ENCODE assay signal across 8 cellular contexts in genomic region chr1:206506803-206507394, GRCh38.
A peak's percentile ranks its signal among the peaks of the same experiment; 100 is the strongest.
DNase-seq lines count a peak whose midpoint lies in the region; ATAC-seq lines count a peak whose summit lies in the region.

No MANE protein-coding gene starts in this region.

- peak overlapping the region; percentile 72 for H3K4me3 ChIP-seq in iPS-20b (ENCODE audit: low read length)

- peaks cover 99% of the 10 kb centered on the region for H3K27me3 ChIP-seq in iPS-20b (ENCODE audit: insufficient read depth, low read length)

- DNase-seq in activated T-cell treated with anti-CD3 and anti-CD28 coated beads for 48 hours (ENCODE audit: low read depth) (peak; percentile 13), activated T-cell treated with anti-CD3 and anti-CD28 coated beads for 4 hours (no peak), NCI-H526 (lab: John Stamatoyannopoulos, UW) (no peak), NCI-H2107 treated with DMSO at 0.1 percent for 48 hours (lab: John Stamatoyannopoulos, UW; ENCODE audit: unreplicated experiment) (no peak)
- DNase-seq in activated naive CD8-positive, alpha-beta T cell treated with anti-CD3 and anti-CD28 coated beads, Interleukin-2, amount 50 U/mL, for 24 hours = peak; percentile 47
- peak; percentile 32 to 71 for DNase-seq in stimulated activated effector memory CD8-positive, alpha-beta T cell treated with anti-CD3 and anti-CD28 coated beads, Interleukin-12 subunit alpha, Interleukin-12 subunit beta, amount 100 ng/mL, for 72 hours (ENCODE audit: low spot score in 2 of 2)

- H3K9ac ChIP-seq in iPS-20b (ENCODE audit: low read depth, low read length) = no peak overlapping the region

- no peaks in the 10 kb centered on the region for H3K36me3 ChIP-seq in iPS-20b (ENCODE audit: insufficient read depth, low read depth, low read length)

- H3K27ac ChIP-seq in iPS-20b (ENCODE audit: low read length) = no peak overlapping the region

- no peaks in the 10 kb centered on the region for H3K9me3 ChIP-seq in iPS-20b (ENCODE audit: insufficient read depth, low read depth, low read length)

- H3K9me3 Mint-ChIP-seq in activated naive CD8-positive, alpha-beta T cell treated with anti-CD3 and anti-CD28 coated beads, Interleukin-2, amount 50 U/mL, for 24 hours = no peaks in the 10 kb centered on the region
- H3K9me3 Mint-ChIP-seq in stimulated activated effector memory CD8-positive, alpha-beta T cell treated with anti-CD3 and anti-CD28 coated beads, Interleukin-12 subunit alpha, Interleukin-12 subunit beta, amount 100 ng/mL, for 72 hours = no peaks in the 10 kb centered on the region

- peak; percentile 25 for ATAC-seq in HG03175 (IDR thresholded peaks at IDR 0.05; ENCODE audit: unreplicated experiment)
- ATAC-seq in activated naive CD8-positive, alpha-beta T cell treated with anti-CD3 and anti-CD28 coated beads, Interleukin-2, amount 50 U/mL, for 24 hours = peak; percentile 0
- peak; percentile 39 for ATAC-seq in stimulated activated effector memory CD8-positive, alpha-beta T cell treated with anti-CD3 and anti-CD28 coated beads, Interleukin-12 subunit alpha, Interleukin-12 subunit beta, amount 100 ng/mL, for 72 hours

- H3K4me1 ChIP-seq in iPS-20b (ENCODE audit: insufficient read depth, low read length) = peaks cover 6% of the 10 kb centered on the region; the same call in 1 of the 2 replicates

- H3K27ac Mint-ChIP-seq in activated naive CD8-positive, alpha-beta T cell treated with anti-CD3 and anti-CD28 coated beads, Interleukin-2, amount 50 U/mL, for 24 hours = peak overlapping the region; percentile 55
- no peak overlapping the region for H3K27ac Mint-ChIP-seq in stimulated activated effector memory CD8-positive, alpha-beta T cell treated with anti-CD3 and anti-CD28 coated beads, Interleukin-12 subunit alpha, Interleukin-12 subunit beta, amount 100 ng/mL, for 72 hours

- peaks cover 32% of the 10 kb centered on the region for H3K27me3 Mint-ChIP-seq in activated naive CD8-positive, alpha-beta T cell treated with anti-CD3 and anti-CD28 coated beads, Interleukin-2, amount 50 U/mL, for 24 hours

- peak overlapping the region; percentile 63 for H3K4me3 Mint-ChIP-seq in activated naive CD8-positive, alpha-beta T cell treated with anti-CD3 and anti-CD28 coated beads, Interleukin-2, amount 50 U/mL, for 24 hours
- peak overlapping the region; percentile 73 for H3K4me3 Mint-ChIP-seq in stimulated activated effector memory CD8-positive, alpha-beta T cell treated with anti-CD3 and anti-CD28 coated beads, Interleukin-12 subunit alpha, Interleukin-12 subunit beta, amount 100 ng/mL, for 72 hours

- H3K36me3 Mint-ChIP-seq in activated naive CD8-positive, alpha-beta T cell treated with anti-CD3 and anti-CD28 coated beads, Interleukin-2, amount 50 U/mL, for 24 hours (ENCODE audit: low read depth) = no peaks in the 10 kb centered on the region
- peaks cover 9% of the 10 kb centered on the region for H3K36me3 Mint-ChIP-seq in stimulated activated effector memory CD8-positive, alpha-beta T cell treated with anti-CD3 and anti-CD28 coated beads, Interleukin-12 subunit alpha, Interleukin-12 subunit beta, amount 100 ng/mL, for 72 hours

- peaks cover 63% of the 10 kb centered on the region for H3K4me1 Mint-ChIP-seq in activated naive CD8-positive, alpha-beta T cell treated with anti-CD3 and anti-CD28 coated beads, Interleukin-2, amount 50 U/mL, for 24 hours
- H3K4me1 Mint-ChIP-seq in stimulated activated effector memory CD8-positive, alpha-beta T cell treated with anti-CD3 and anti-CD28 coated beads, Interleukin-12 subunit alpha, Interleukin-12 subunit beta, amount 100 ng/mL, for 72 hours = peaks cover 54% of the 10 kb centered on the region

Comparison
In these comparisons a context has a peak if more than half of its experiments do, and no peak if none do; other contexts are left out.
1. DNase-seq: peak in activated T-cell treated with anti-CD3 and anti-CD28 coated beads for 48 hours (single experiment), activated naive CD8-positive, alpha-beta T cell treated with anti-CD3 and anti-CD28 coated beads, Interleukin-2, amount 50 U/mL, for 24 hours (single experiment) and stimulated activated effector memory CD8-positive, alpha-beta T cell treated with anti-CD3 and anti-CD28 coated beads, Interleukin-12 subunit alpha, Interleukin-12 subunit beta, amount 100 ng/mL, for 72 hours (2 of 2); none in activated T-cell treated with anti-CD3 and anti-CD28 coated beads for 4 hours (single experiment), NCI-H526 (0 of 2) and NCI-H2107 treated with DMSO at 0.1 percent for 48 hours (single experiment).
2. Peak in every context shown above with its lines, with median percentiles within 50 percentile points of each other: ATAC-seq.